In genomic region chr7:101258243-101258731, GRCh38 we compare ENCODE assay signal across 20 cellular contexts. TPM values are rescaled to one million over a fixed set of nuclear protein-coding genes. Genes with fewer than 3 reads are reported as not detected.
DNase-seq lines count a peak whose midpoint lies in the region; ATAC-seq and TF ChIP-seq lines count a peak whose summit lies in the region.
"Had no signal": no experiment of that assay in that cellular context is flagged by ENCODE, and none has a peak within 500 bp of the region (broad histone marks: within the 10 kb centered on the region; RNA-seq: fewer than 3 reads in every experiment).

No MANE protein-coding gene starts in this region.

- no peak overlapping the region for H2AFZ ChIP-seq in GM23248
- H2AFZ ChIP-seq: PC-9 had no signal

- intact Hi-C loops in dorsolateral prefrontal cortex (cut with DNase I): no loop called here

- no peak for TF ChIP-seq CTCF in dorsolateral prefrontal cortex (IDR thresholded peaks at IDR 0.05 in 54 of 56, conservative IDR thresholded peaks at IDR 0.05 in 2 of 56; ENCODE audit: low read depth in 1 of 56, partially characterized antibody in 56 of 56)

- 16 to 19% methylated on average over 7 of the region's 7 CpGs for WGBS in GM23248 (ENCODE audit: low coverage in 1 of 2, low lambda C conversion rate in 2 of 2, missing lambda C conversion rate in 2 of 2), 2 experiments

- no peaks in the 10 kb centered on the region for H3K36me3 ChIP-seq in GM23248 (ENCODE audit: low read depth)

- DNase-seq in AG08395 (ENCODE audit: low spot score) (peak; percentile 8), GM23248 (peak; percentile 28), dorsolateral prefrontal cortex (no peak), pons (ENCODE audit: low spot score) (peak; percentile 49), glomerular visceral epithelial cell (ENCODE audit: extremely low spot score) (no peak)
- DNase-seq: C1 segment of cervical spinal cord, DMS153, EL, H9, MV-4-11, NCI-H1417, NCI-H1930, NCI-H510A treated with DMSO at 0.1 percent for 48 hours, NCI-H82, PC-9, SK-N-SH had no signal

- H3K27me3 ChIP-seq in GM23248 (replicated peaks; ENCODE audit: insufficient read depth) (peaks cover 3% of the 10 kb centered on the region; the same call in 1 of the 2 replicates), dorsolateral prefrontal cortex (no peaks in the 10 kb centered on the region)

- no peaks in the 10 kb centered on the region for H4K20me1 ChIP-seq in GM23248 (ENCODE audit: insufficient read depth)

- no peaks in the 10 kb centered on the region for H3K9me2 ChIP-seq in GM23248 (ENCODE audit: insufficient read depth)
- H3K9me2 ChIP-seq: SK-N-SH had no signal

- in situ Hi-C loops in GM23248 (cut with MboI): no loop called here

- no peaks in the 10 kb centered on the region for H3F3A ChIP-seq in GM23248 (ENCODE audit: insufficient read depth)

- H3K4me2 ChIP-seq in GM23248 (ENCODE audit: unreplicated experiment): no peak overlapping the region
- H3K4me2 ChIP-seq: PC-9, SK-N-SH had no signal

- H3K4me3 ChIP-seq in GM23248 (no peak overlapping the region), dorsolateral prefrontal cortex (no peak overlapping the region)
- H3K4me3 ChIP-seq: PC-9 had no signal

- H3K79me2 ChIP-seq in GM23248 (ENCODE audit: insufficient read depth): no peaks in the 10 kb centered on the region

- H3K9me3 ChIP-seq in GM23248 (ENCODE audit: low read depth): no peaks in the 10 kb centered on the region
- H3K9me3 ChIP-seq: SK-N-SH had no signal

- H3K4me1 ChIP-seq in GM23248 (ENCODE audit: insufficient read depth): no peaks in the 10 kb centered on the region

- no peak for ATAC-seq in GM21423 (IDR thresholded peaks at IDR 0.05; ENCODE audit: unreplicated experiment)
- ATAC-seq in GM21515 (IDR thresholded peaks at IDR 0.05; ENCODE audit: unreplicated experiment): no peak

- H3K27ac ChIP-seq in GM23248 (no peak overlapping the region), dorsolateral prefrontal cortex (peak overlapping the region in 36 of 59 donors; percentile 4 to 77 (median 44))
- H3K27ac ChIP-seq: PC-9 had no signal

- H3K9ac ChIP-seq in GM23248: no peak overlapping the region
- H3K9ac ChIP-seq: SK-N-SH had no signal

RNA-seq across cellular contexts. Expression of gene FIS1, which starts 13.4 kb away (rescaled TPM):
- 169 and 193 TPM in 2 replicates for total RNA-seq in GM23248 (2014; rRNA removed; shearing (Covaris generic))
- polyA plus RNA-seq in GM23248 (2016; fragmentation: Nextera tagmentation; extraction: Ambion mirVana): 235 and 237 TPM in 2 replicates
- 100 to 1,000 TPM; 134 to 359 (median 209) TPM for total RNA-seq in dorsolateral prefrontal cortex

RNA-seq across cellular contexts. Expression of gene CLDN15, which starts 20.7 kb away (rescaled TPM):
- 2.9 and 5.0 TPM in 2 replicates for total RNA-seq in GM23248 (2014; rRNA removed; shearing (Covaris generic))
- polyA plus RNA-seq in GM23248 (2016; fragmentation: Nextera tagmentation; extraction: Ambion mirVana): 0.81 and 1.4 TPM in 2 replicates
- 10 to 100 TPM in 67 of 120 experiments, 1 to 10 TPM in 53; 4.4 to 39.9 (median 10.5) TPM for total RNA-seq in dorsolateral prefrontal cortex

RNA-seq across cellular contexts. Expression of gene ZNHIT1, which starts 40.3 kb away (rescaled TPM):
- total RNA-seq in GM23248 (2014; rRNA removed; shearing (Covaris generic)): 98.0 and 102 TPM in 2 replicates
- polyA plus RNA-seq in GM23248 (2016; fragmentation: Nextera tagmentation; extraction: Ambion mirVana): 119 and 129 TPM in 2 replicates
- 10 to 100 TPM; 36.5 to 63.3 (median 50.0) TPM for total RNA-seq in dorsolateral prefrontal cortex

RNA-seq across cellular contexts. Expression of gene PLOD3, which starts 40.9 kb away (rescaled TPM):
- 126 and 149 TPM in 2 replicates for total RNA-seq in GM23248 (2014; rRNA removed; shearing (Covaris generic))
- 189 and 190 TPM in 2 replicates for polyA plus RNA-seq in GM23248 (2016; fragmentation: Nextera tagmentation; extraction: Ambion mirVana)
- 100 to 1,000 TPM in 12 of 120 experiments, 10 to 100 TPM in 108; 26.7 to 217 (median 56.2) TPM for total RNA-seq in dorsolateral prefrontal cortex

RNA-seq across cellular contexts. Expression of gene MOGAT3, which starts 57.5 kb away (rescaled TPM):
- total RNA-seq in GM23248 (2014; rRNA removed; shearing (Covaris generic)): not detected in 2 replicates
- not detected in 2 replicates for polyA plus RNA-seq in GM23248 (2016; fragmentation: Nextera tagmentation; extraction: Ambion mirVana)
- total RNA-seq in dorsolateral prefrontal cortex: under 1 TPM in 3 of 120 experiments, not detected in 117; 0.25 to 0.69 (median 0.51) TPM
- total RNA-seq: LHCN-M2, PC-9 had no signal
- polyA plus RNA-seq: IgD-negative memory B cell, SK-N-SH had no signal

Comparison
In these comparisons a context has a peak if more than half of its experiments do, and no peak if none do; other contexts are left out.
1. DNase-seq: peak in AG08395 (single experiment), GM23248 (single experiment) and pons (single experiment); none in dorsolateral prefrontal cortex (0 of 10) and glomerular visceral epithelial cell (single experiment).